ENCODE assay signal across 9 cellular contexts in genomic region chr5:143791848-143792701, GRCh38.
DNase-seq lines count a peak whose midpoint lies in the region; ATAC-seq and TF ChIP-seq lines count a peak whose summit lies in the region.
"Had no signal": no experiment of that assay in that cellular context is flagged by ENCODE, and none has a peak within 500 bp of the region (broad histone marks: within the 10 kb centered on the region; RNA-seq: fewer than 3 reads in every experiment).

No MANE protein-coding gene starts in this region.

- peak; percentile 60 for ATAC-seq in GM21381 (IDR thresholded peaks at IDR 0.05; ENCODE audit: unreplicated experiment)

- H3K36me3 ChIP-seq in brain microvascular endothelial cell (replicated peaks) = no peaks in the 10 kb centered on the region

- H3K4me3 ChIP-seq in GM08714 (ENCODE audit: low read length) (peak overlapping the region; percentile 69; the same call in 1 of the 2 replicates), brain microvascular endothelial cell (ENCODE audit: low read depth, low read length) (no peak overlapping the region)

- H3K27ac ChIP-seq in brain microvascular endothelial cell = no peak overlapping the region

- no peaks in the 10 kb centered on the region for H3K27me3 ChIP-seq in brain microvascular endothelial cell (replicated peaks)

- in situ Hi-C loops in brain microvascular endothelial cell (cut with HindIII; ENCODE audit: low pct_ligation_motif_present, low sequenced_read_pairs) = no loop called here

- DNase-seq in NCI-H1092 treated with DMSO at 0.1 percent for 48 hours (lab: John Stamatoyannopoulos, UW) = peak; percentile 7
- DNase-seq in germinal center (ENCODE audit: low spot score) = peak; percentile 28
- DNase-seq in NCI-H2107 treated with DMSO at 0.1 percent for 48 hours (lab: John Stamatoyannopoulos, UW; ENCODE audit: unreplicated experiment) = no peak
- no peak for DNase-seq in KG1 (lab: John Stamatoyannopoulos, UW)
- DNase-seq in HCEC 1CT = no peak
- no peak for DNase-seq in brain microvascular endothelial cell
- DNase-seq: NCI-H345 had no signal

- no peak for TF ChIP-seq CTCF in brain microvascular endothelial cell (IDR thresholded peaks at IDR 0.05; ENCODE audit: low read depth, low read length, missing control alignments)

Comparison
In these comparisons a context has a peak if more than half of its experiments do, and no peak if none do; other contexts are left out.
1. DNase-seq: peak in NCI-H1092 treated with DMSO at 0.1 percent for 48 hours (single experiment) and germinal center (single experiment); none in NCI-H2107 treated with DMSO at 0.1 percent for 48 hours (single experiment), KG1 (single experiment), HCEC 1CT (single experiment) and brain microvascular endothelial cell (single experiment).